Comparison of ENCODE assay signal across 1 cellular context in the genomic region with DNA sequence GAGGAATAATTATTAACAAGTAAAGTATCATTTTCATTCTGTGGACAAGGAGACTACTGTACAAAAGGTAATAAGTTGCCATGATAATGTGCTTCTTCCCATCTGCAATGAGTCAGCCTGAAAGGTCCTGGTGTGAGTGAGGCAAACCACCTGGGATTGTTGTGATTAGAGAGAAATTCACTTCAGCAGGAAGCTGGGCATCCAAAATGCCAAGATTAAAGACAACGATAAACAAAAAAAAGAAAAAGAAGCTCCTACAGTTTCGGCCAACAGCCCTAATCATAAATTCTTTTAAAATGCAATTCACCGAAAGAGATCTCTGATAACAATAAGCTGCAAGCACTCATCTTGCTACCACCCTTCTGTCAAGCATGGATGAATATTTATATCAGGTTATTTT.
TF ChIP-seq lines count a peak whose summit lies in the region.

No MANE protein-coding gene starts in this region.

TF ChIP-seq in SK-N-SH, 30 proteins besides CTCF, POLR2A, EP300 and RAD21:
- TF ChIP-seq MEF2A (IDR thresholded peaks at IDR 0.05; ENCODE audit: borderline replicate concordance, low read depth) (no peak), NFIC (IDR thresholded peaks at IDR 0.05; ENCODE audit: borderline replicate concordance) (no peak), TEAD4 (IDR thresholded peaks at IDR 0.05; ENCODE audit: borderline replicate concordance, insufficient read depth) (no peak), RFX5 (IDR thresholded peaks at IDR 0.05; ENCODE audit: low read length) (0 out of 2 replicates have a peak, but pooled peaks have one; percentile 14), EZH2phosphoT487 (IDR thresholded peaks at IDR 0.05; ENCODE audit: borderline replicate concordance, low read depth) (no peak), GATA2 (CRISPR knock-in tag; IDR thresholded peaks at IDR 0.05) (peak; percentile 62), YY1 (IDR thresholded peaks at IDR 0.05; ENCODE audit: low read depth) (no peak), MXI1 (IDR thresholded peaks at IDR 0.05; ENCODE audit: low read depth, low read length) (peak; percentile 23; the same call in 1 of the 2 replicates), ELF1 (IDR thresholded peaks at IDR 0.05) (no peak), TCF12 (IDR thresholded peaks at IDR 0.05) (peak; percentile 59), POLR2AphosphoS5 (IDR thresholded peaks at IDR 0.05; ENCODE audit: low read depth, low read length) (no peak), RCOR1 (IDR thresholded peaks at IDR 0.05; ENCODE audit: low read length) (0 out of 2 replicates have a peak, but pooled peaks have one; percentile 53), FOSL2 (IDR thresholded peaks at IDR 0.05; ENCODE audit: borderline replicate concordance, low read depth) (no peak), FOXM1 (IDR thresholded peaks at IDR 0.05; ENCODE audit: low read depth) (no peak), SIN3A (IDR thresholded peaks at IDR 0.05; ENCODE audit: borderline replicate concordance, low read depth, low read length) (no peak), NRF1 (IDR thresholded peaks at IDR 0.05; ENCODE audit: low read depth, low read length) (no peak), FOXJ3 (CRISPR knock-in tag; IDR thresholded peaks at IDR 0.05) (no peak), SMC3 (IDR thresholded peaks at IDR 0.05; ENCODE audit: low read depth, low read length) (no peak)
- TF ChIP-seq, protein P1, sequence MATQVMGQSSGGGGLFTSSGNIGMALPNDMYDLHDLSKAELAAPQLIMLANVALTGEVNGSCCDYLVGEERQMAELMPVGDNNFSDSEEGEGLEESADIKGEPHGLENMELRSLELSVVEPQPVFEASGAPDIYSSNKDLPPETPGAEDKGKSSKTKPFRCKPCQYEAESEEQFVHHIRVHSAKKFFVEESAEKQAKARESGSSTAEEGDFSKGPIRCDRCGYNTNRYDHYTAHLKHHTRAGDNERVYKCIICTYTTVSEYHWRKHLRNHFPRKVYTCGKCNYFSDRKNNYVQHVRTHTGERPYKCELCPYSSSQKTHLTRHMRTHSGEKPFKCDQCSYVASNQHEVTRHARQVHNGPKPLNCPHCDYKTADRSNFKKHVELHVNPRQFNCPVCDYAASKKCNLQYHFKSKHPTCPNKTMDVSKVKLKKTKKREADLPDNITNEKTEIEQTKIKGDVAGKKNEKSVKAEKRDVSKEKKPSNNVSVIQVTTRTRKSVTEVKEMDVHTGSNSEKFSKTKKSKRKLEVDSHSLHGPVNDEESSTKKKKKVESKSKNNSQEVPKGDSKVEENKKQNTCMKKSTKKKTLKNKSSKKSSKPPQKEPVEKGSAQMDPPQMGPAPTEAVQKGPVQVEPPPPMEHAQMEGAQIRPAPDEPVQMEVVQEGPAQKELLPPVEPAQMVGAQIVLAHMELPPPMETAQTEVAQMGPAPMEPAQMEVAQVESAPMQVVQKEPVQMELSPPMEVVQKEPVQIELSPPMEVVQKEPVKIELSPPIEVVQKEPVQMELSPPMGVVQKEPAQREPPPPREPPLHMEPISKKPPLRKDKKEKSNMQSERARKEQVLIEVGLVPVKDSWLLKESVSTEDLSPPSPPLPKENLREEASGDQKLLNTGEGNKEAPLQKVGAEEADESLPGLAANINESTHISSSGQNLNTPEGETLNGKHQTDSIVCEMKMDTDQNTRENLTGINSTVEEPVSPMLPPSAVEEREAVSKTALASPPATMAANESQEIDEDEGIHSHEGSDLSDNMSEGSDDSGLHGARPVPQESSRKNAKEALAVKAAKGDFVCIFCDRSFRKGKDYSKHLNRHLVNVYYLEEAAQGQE (IDR thresholded peaks at IDR 0.05; ENCODE audit: low read depth, low read length), result no peak
- TF ChIP-seq, protein P2, sequence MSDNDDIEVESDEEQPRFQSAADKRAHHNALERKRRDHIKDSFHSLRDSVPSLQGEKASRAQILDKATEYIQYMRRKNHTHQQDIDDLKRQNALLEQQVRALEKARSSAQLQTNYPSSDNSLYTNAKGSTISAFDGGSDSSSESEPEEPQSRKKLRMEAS (IDR thresholded peaks at IDR 0.05; ENCODE audit: low read depth), result no peak
- TF ChIP-seq, protein P3, sequence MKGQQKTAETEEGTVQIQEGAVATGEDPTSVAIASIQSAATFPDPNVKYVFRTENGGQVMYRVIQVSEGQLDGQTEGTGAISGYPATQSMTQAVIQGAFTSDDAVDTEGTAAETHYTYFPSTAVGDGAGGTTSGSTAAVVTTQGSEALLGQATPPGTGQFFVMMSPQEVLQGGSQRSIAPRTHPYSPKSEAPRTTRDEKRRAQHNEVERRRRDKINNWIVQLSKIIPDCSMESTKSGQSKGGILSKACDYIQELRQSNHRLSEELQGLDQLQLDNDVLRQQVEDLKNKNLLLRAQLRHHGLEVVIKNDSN (IDR thresholded peaks at IDR 0.05; ENCODE audit: borderline replicate concordance, low read depth), result no peak
